8 cellular contexts compared by ENCODE assay signal in genomic region chr19:8240274-8241229, GRCh38. TPM values are rescaled to one million over a fixed set of nuclear protein-coding genes. Genes with fewer than 3 reads are reported as not detected.
A peak's percentile ranks its signal among the peaks of the same experiment; 100 is the strongest.
DNase-seq lines count a peak whose midpoint lies in the region; ATAC-seq and TF ChIP-seq lines count a peak whose summit lies in the region.

No MANE protein-coding gene starts in this region.

- peak; percentile 81 for DNase-seq in GM03348 (ENCODE audit: low spot score)
- peak; percentile 5 for DNase-seq in OCI-M2 (lab: John Stamatoyannopoulos, UW; ENCODE audit: unreplicated experiment)
- peak; percentile 85 for DNase-seq in occipital lobe (lab: John Stamatoyannopoulos, UW)

- WGBS in gastroesophageal sphincter (ENCODE audit: low coverage in 1 of 2), 2 donors = 11 to 13% methylated on average over 6 to 9 of the region's 17 CpGs
- 34% methylated on average over 17 of the region's 17 CpGs for WGBS in thymus

- peaks cover 6% of the 10 kb centered on the region for H3K36me3 Mint-ChIP-seq in activated naive CD4-positive, alpha-beta T cell treated with anti-CD3 and anti-CD28 coated beads, Interleukin-2, amount 50 U/mL, for 24 hours

- H3K36me3 ChIP-seq in gastroesophageal sphincter = peaks cover 0 to under 1% of the 10 kb centered on the region in 2 donors
- peaks cover 4% of the 10 kb centered on the region for H3K36me3 ChIP-seq in thymus (ENCODE audit: control insufficient read depth, insufficient read depth)

- peak overlapping the region in 1 of 2 donors; percentile 23 for H3K4me3 ChIP-seq in gastroesophageal sphincter
- no peak overlapping the region for H3K4me3 ChIP-seq in thymus (ENCODE audit: low read length)

- ATAC-seq in HG03108 (IDR thresholded peaks at IDR 0.05; ENCODE audit: unreplicated experiment) = peak; percentile 40
- peak; percentile 80 for ATAC-seq in gastroesophageal sphincter
- ATAC-seq in HG03378 (IDR thresholded peaks at IDR 0.05; ENCODE audit: unreplicated experiment) = no peak

- peaks cover 15% of the 10 kb centered on the region for H3K4me1 Mint-ChIP-seq in activated naive CD4-positive, alpha-beta T cell treated with anti-CD3 and anti-CD28 coated beads, Interleukin-2, amount 50 U/mL, for 24 hours

- H3K27ac ChIP-seq in gastroesophageal sphincter (peak overlapping the region in 3 of 4 donors; percentile 51 to 64 (median 51)), thymus (ENCODE audit: low read depth) (peak overlapping the region; percentile 15)

- no peaks in the 10 kb centered on the region for H3K27me3 ChIP-seq in gastroesophageal sphincter
- H3K27me3 ChIP-seq in thymus (ENCODE audit: control insufficient read depth, insufficient read depth) = no peaks in the 10 kb centered on the region

- H3K4me1 ChIP-seq in gastroesophageal sphincter (peaks cover 3 to 20% (median 15%) of the 10 kb centered on the region in 3 donors), thymus (ENCODE audit: control insufficient read depth, insufficient read depth, low read length) (no peaks in the 10 kb centered on the region)

- no peaks in the 10 kb centered on the region for H3K27me3 Mint-ChIP-seq in activated naive CD4-positive, alpha-beta T cell treated with anti-CD3 and anti-CD28 coated beads, Interleukin-2, amount 50 U/mL, for 24 hours

- H3K9me3 ChIP-seq in gastroesophageal sphincter = peaks cover 0 to 10% (median 0%) of the 10 kb centered on the region in 3 donors
- H3K9me3 ChIP-seq in thymus (ENCODE audit: control insufficient read depth) = peaks cover 4% of the 10 kb centered on the region

- peak overlapping the region; percentile 73 for H3K27ac Mint-ChIP-seq in activated naive CD4-positive, alpha-beta T cell treated with anti-CD3 and anti-CD28 coated beads, Interleukin-2, amount 50 U/mL, for 24 hours

- no peak for TF ChIP-seq EP300 in gastroesophageal sphincter (IDR thresholded peaks at IDR 0.05)

- TF ChIP-seq CTCF in gastroesophageal sphincter (IDR thresholded peaks at IDR 0.05) = no peak

- TF ChIP-seq POLR2A in gastroesophageal sphincter (IDR thresholded peaks at IDR 0.05) = no peak

- no peak overlapping the region for H3K4me3 Mint-ChIP-seq in activated naive CD4-positive, alpha-beta T cell treated with anti-CD3 and anti-CD28 coated beads, Interleukin-2, amount 50 U/mL, for 24 hours

- H3K9me3 Mint-ChIP-seq in activated naive CD4-positive, alpha-beta T cell treated with anti-CD3 and anti-CD28 coated beads, Interleukin-2, amount 50 U/mL, for 24 hours = no peaks in the 10 kb centered on the region

RNA-seq across cellular contexts. Expression of gene CERS4, which starts 31.4 kb away (rescaled TPM):
- 10 to 100 TPM; 24.8 to 33.8 (median 31.9) TPM for total RNA-seq in gastroesophageal sphincter
- 50.7 TPM for total RNA-seq in occipital lobe
- 28.5 TPM for polyA plus RNA-seq in thymus

Comparison
In these comparisons a context has a peak if more than half of its experiments do, and no peak if none do; other contexts are left out.
1. DNase-seq: peak in every context shown above with its lines; median percentile 85 in occipital lobe; 81 in GM03348; 5 in OCI-M2.